Comparison of ENCODE assay signal across 20 cellular contexts in genomic region chr15:36498401-36498800, GRCh38.
A peak's percentile ranks its signal among the peaks of the same experiment; 100 is the strongest.
DNase-seq lines count a peak whose midpoint lies in the region; ATAC-seq, FAIRE-seq and TF ChIP-seq lines count a peak whose summit lies in the region.
"Had no signal": no experiment of that assay in that cellular context is flagged by ENCODE, and none has a peak within 500 bp of the region (broad histone marks: within the 10 kb centered on the region; RNA-seq: fewer than 3 reads in every experiment).

No MANE protein-coding gene starts in this region.

- no peak overlapping the region for H2BK5ac ChIP-seq in neuronal stem cell (ENCODE audit: low read length)

- no peak overlapping the region for H2BK15ac ChIP-seq in neuronal stem cell (ENCODE audit: low read length)

- H4K8ac ChIP-seq in neuronal stem cell (ENCODE audit: low read depth, low read length), result no peak overlapping the region

- H3K79me1 ChIP-seq in neuronal stem cell (ENCODE audit: low read depth, low read length), result no peaks in the 10 kb centered on the region

- H2BK120ac ChIP-seq in neuronal stem cell (ENCODE audit: low read depth, low read length), result no peak overlapping the region

- H3K4ac ChIP-seq in neuronal stem cell (ENCODE audit: low read length), result no peak overlapping the region

- H3K18ac ChIP-seq in neuronal stem cell (ENCODE audit: low read length), result no peak overlapping the region

- peak; percentile 24 for DNase-seq in adipocyte (ENCODE audit: low read depth)
- no peak for DNase-seq in endothelial cell of umbilical vein (ENCODE audit: low read depth, low spot score)
- no peak for DNase-seq in neuronal stem cell (ENCODE audit: low spot score)
- DNase-seq in activated T-cell treated with anti-CD3 and anti-CD28 coated beads, Interleukin-2, amount 50 U/mL, for 4 hours, result no peak
- no peak for DNase-seq in HEK293T (ENCODE audit: extremely low spot score)
- no peak for DNase-seq in activated CD4-positive, CD25-positive, alpha-beta regulatory T cell treated with anti-CD3 and anti-CD28 coated beads, Interleukin-2, amount 50 U/mL, for 72 hours
- DNase-seq in tibial nerve (ENCODE audit: low spot score in 2 of 2), result no peak
- DNase-seq: 8988T, GDM1, GM23248, KG1, NCI-H1436, NCI-H510A treated with DMSO at 0.1 percent for 48 hours, NCI-H82, Right ventricle myocardium superior had no signal

- no CpG with 5 or more reads among the region's 4 CpGs for WGBS in neuronal stem cell (ENCODE audit: extremely low coverage in 2 of 2, insufficient read length in 2 of 2, insufficient replicate concordance in 1 of 2), 2 donors
- 92 to 93% methylated on average over 4 of the region's 4 CpGs for WGBS in tibial nerve, 2 donors

- H3K14ac ChIP-seq in neuronal stem cell (ENCODE audit: low read length), result no peak overlapping the region

- H3K4me3 ChIP-seq in ACC112 (ENCODE audit: low read depth, low read length) (no peak overlapping the region), adipocyte (ENCODE audit: low read length) (no peak overlapping the region), endothelial cell of umbilical vein (replicated peaks in 1 of 3; ENCODE audit: insufficient read depth in 1 of 3, low read depth in 1 of 3, low read length in 3 of 3) (no peak overlapping the region), neuronal stem cell (ENCODE audit: low read length in 2 of 2) (no peak overlapping the region), tibial nerve (no peak overlapping the region)
- H3K4me3 ChIP-seq: BLaER1, GM12878, GM23248 had no signal

- no peaks in the 10 kb centered on the region for H3K9me3 Mint-ChIP-seq in activated T-cell treated with anti-CD3 and anti-CD28 coated beads, Interleukin-2, amount 50 U/mL, for 4 hours

- no peak overlapping the region for H2BK12ac ChIP-seq in neuronal stem cell (ENCODE audit: low read length)

- TF ChIP-seq POLR2A in endothelial cell of umbilical vein (IDR thresholded peaks at IDR 0.05; ENCODE audit: low read depth, low read length), result no peak
- TF ChIP-seq POLR2A in tibial nerve (IDR thresholded peaks at IDR 0.05), result no peak

- H4K20me1 ChIP-seq in endothelial cell of umbilical vein (replicated peaks; ENCODE audit: control insufficient read depth, extremely low read depth, insufficient read depth, low read length), result no peaks in the 10 kb centered on the region
- H4K20me1 ChIP-seq: BLaER1 had no signal

- CTCF ChIA-PET in endothelial cell of umbilical vein (lab: Charles Lee) (interaction anchor here (1.0 to 1.6 kb wide), 3 partner anchors 12 to 747 kb away, joined by 3 to 11 read pairs (median 4); no protein-coding TSS in a partner anchor), HEK293T (lab: Yijun Ruan, JAX) (no interaction called here)

- H3K23ac ChIP-seq in neuronal stem cell (ENCODE audit: low read depth, low read length, poor library complexity), result no peak overlapping the region

- H3K4me1 ChIP-seq in ACC112 (ENCODE audit: control insufficient read depth, insufficient read depth, low read length, unreplicated experiment), result peaks cover 12% of the 10 kb centered on the region
- H3K4me1 ChIP-seq in adipocyte (ENCODE audit: control insufficient read depth, insufficient read depth, low read length), result peaks cover 22% of the 10 kb centered on the region
- H3K4me1 ChIP-seq in endothelial cell of umbilical vein (ENCODE audit: control insufficient read depth, extremely low read depth, insufficient read depth, low read length), result peaks cover 4% of the 10 kb centered on the region
- peaks cover 0 to 12% of the 10 kb centered on the region in 2 donors for H3K4me1 ChIP-seq in neuronal stem cell (ENCODE audit: control insufficient read depth in 2 of 2, insufficient read depth in 1 of 2, low read depth in 1 of 2, low read length in 2 of 2)
- peaks cover 0 to 7% (median 0%) of the 10 kb centered on the region in 4 donors for H3K4me1 ChIP-seq in tibial nerve
- H3K4me1 ChIP-seq: BLaER1 had no signal

- no peak for TF ChIP-seq CTCF in endothelial cell of umbilical vein (IDR thresholded peaks at IDR 0.05; ENCODE audit: extremely low read depth in 1 of 2, insufficient read depth in 1 of 2, low read depth in 1 of 2, low read length in 2 of 2)
- TF ChIP-seq CTCF in tibial nerve (IDR thresholded peaks at IDR 0.05), result no peak

- H3K36me3 ChIP-seq in ACC112 (ENCODE audit: insufficient read depth, low read length) (no peaks in the 10 kb centered on the region), adipocyte (ENCODE audit: control insufficient read depth, insufficient read depth, low read length, severe bottlenecking) (no peaks in the 10 kb centered on the region), endothelial cell of umbilical vein (ENCODE audit: control insufficient read depth in 2 of 2, extremely low read depth in 1 of 2, insufficient read depth in 2 of 2, low read length in 2 of 2) (no peaks in the 10 kb centered on the region), neuronal stem cell (replicated peaks in 1 of 2; ENCODE audit: control insufficient read depth in 2 of 2, insufficient read depth in 2 of 2, low read length in 2 of 2) (no peaks in the 10 kb centered on the region), tibial nerve (no peaks in the 10 kb centered on the region)
- H3K36me3 ChIP-seq: BLaER1 had no signal

- peak overlapping the region; percentile 53 for H2AFZ ChIP-seq in ACC112 (ENCODE audit: low read length, unreplicated experiment)
- peak overlapping the region; percentile 66 for H2AFZ ChIP-seq in endothelial cell of umbilical vein (ENCODE audit: low read depth, low read length)
- H2AFZ ChIP-seq in neuronal stem cell (ENCODE audit: low read length), result peak overlapping the region; percentile 39

- H4K91ac ChIP-seq in neuronal stem cell (ENCODE audit: low read depth, low read length, poor library complexity), result no peak overlapping the region

- H3K27ac ChIP-seq in ACC112 (ENCODE audit: low read depth, low read length) (no peak overlapping the region), endothelial cell of umbilical vein (ENCODE audit: insufficient read depth, low read depth, low read length) (no peak overlapping the region), neuronal stem cell (replicated peaks; ENCODE audit: low read length) (no peak overlapping the region), tibial nerve (no peak overlapping the region)
- H3K27ac ChIP-seq: BLaER1, GM23248 had no signal

- no peak overlapping the region for H3K9ac ChIP-seq in adipocyte (ENCODE audit: low read length)
- no peak overlapping the region for H3K9ac ChIP-seq in endothelial cell of umbilical vein (replicated peaks; ENCODE audit: extremely low read depth, insufficient read depth, low read length)
- no peak overlapping the region for H3K9ac ChIP-seq in neuronal stem cell (ENCODE audit: low read depth, low read length, poor library complexity)
- H3K9ac ChIP-seq: BLaER1, GM23248 had no signal

- dilution Hi-C loops in endothelial cell of umbilical vein (cut with MboI; ENCODE audit: extremely low pct_ligation_motif_present, low sequenced_read_pairs), result no loop called here

- no peak for ATAC-seq in activated T-cell treated with anti-CD3 and anti-CD28 coated beads, Interleukin-2, amount 50 U/mL, for 4 hours
- ATAC-seq: GM12878 had no signal

- H3K27me3 ChIP-seq in ACC112 (ENCODE audit: insufficient read depth, low read length) (no peaks in the 10 kb centered on the region), adipocyte (replicated peaks; ENCODE audit: control insufficient read depth, insufficient read depth, low read length) (no peaks in the 10 kb centered on the region), endothelial cell of umbilical vein (ENCODE audit: control insufficient read depth in 2 of 2, insufficient read depth in 2 of 2, low read length in 2 of 2) (peaks cover 0 to 2% of the 10 kb centered on the region in 2 experiments), neuronal stem cell (ENCODE audit: control insufficient read depth in 3 of 3, insufficient read depth in 3 of 3, low read depth in 1 of 3, low read length in 3 of 3) (no peaks in the 10 kb centered on the region), tibial nerve (no peaks in the 10 kb centered on the region)
- H3K27me3 ChIP-seq: BLaER1 had no signal

- intact Hi-C loops in endothelial cell of umbilical vein (cut with micrococcal nuclease), result loop anchor here (5.0 kb wide), 1 partner anchor 1051 kb away; no protein-coding TSS in a partner anchor

- no peaks in the 10 kb centered on the region for H3K36me3 Mint-ChIP-seq in activated T-cell treated with anti-CD3 and anti-CD28 coated beads, Interleukin-2, amount 50 U/mL, for 4 hours (ENCODE audit: insufficient read depth)

- H2AK5ac ChIP-seq in neuronal stem cell (ENCODE audit: low read depth, low read length), result no peak overlapping the region

- H3K4me1 Mint-ChIP-seq in activated T-cell treated with anti-CD3 and anti-CD28 coated beads, Interleukin-2, amount 50 U/mL, for 4 hours (ENCODE audit: low read depth), result no peaks in the 10 kb centered on the region

- no peaks in the 10 kb centered on the region for H3K9me1 ChIP-seq in endothelial cell of umbilical vein (replicated peaks; ENCODE audit: control insufficient read depth, extremely low read depth, insufficient read depth, low read length)

- no peaks in the 10 kb centered on the region for H3K9me3 ChIP-seq in adipocyte (ENCODE audit: control insufficient read depth, low read length)
- no peaks in the 10 kb centered on the region for H3K9me3 ChIP-seq in endothelial cell of umbilical vein (replicated peaks; ENCODE audit: control insufficient read depth, insufficient read depth, low read length)
- no peaks in the 10 kb centered on the region for H3K9me3 ChIP-seq in neuronal stem cell (replicated peaks in 1 of 2; ENCODE audit: control insufficient read depth in 2 of 2, insufficient read depth in 1 of 2, low read depth in 1 of 2, low read length in 2 of 2)
- no peaks in the 10 kb centered on the region for H3K9me3 ChIP-seq in tibial nerve
- H3K9me3 ChIP-seq: BLaER1 had no signal

- H3K27me3 Mint-ChIP-seq in activated T-cell treated with anti-CD3 and anti-CD28 coated beads, Interleukin-2, amount 50 U/mL, for 4 hours (ENCODE audit: low read depth), result peaks cover 8% of the 10 kb centered on the region

- no peaks in the 10 kb centered on the region for H3K79me2 ChIP-seq in ACC112 (ENCODE audit: control insufficient read depth, insufficient read depth, low read length, unreplicated experiment)
- H3K79me2 ChIP-seq in endothelial cell of umbilical vein (ENCODE audit: control insufficient read depth, insufficient read depth, low read length), result no peaks in the 10 kb centered on the region

- TF ChIP-seq EP300 in tibial nerve (IDR thresholded peaks at IDR 0.05), result no peak

- FAIRE-seq in endothelial cell of umbilical vein (lab: Jason Lieb, UNC), result no peak
- FAIRE-seq: GM12878, GM18507, RCC 7860 had no signal

- POLR2A ChIA-PET in endothelial cell of umbilical vein (lab: Charles Lee) (no interaction called here), HEK293T (lab: Yijun Ruan, JAX) (no interaction called here)

- H3K4me2 ChIP-seq in endothelial cell of umbilical vein (ENCODE audit: insufficient read depth, low read length), result no peak overlapping the region
- no peak overlapping the region for H3K4me2 ChIP-seq in neuronal stem cell (ENCODE audit: insufficient read depth, low read length, poor library complexity, severe bottlenecking)
- H3K4me2 ChIP-seq: BLaER1 had no signal

- no TSS peak for BruUV-seq in endothelial cell of umbilical vein (replicated peaks; lab: Mats Ljungman, UMichigan)

- H3K4me3 Mint-ChIP-seq in activated T-cell treated with anti-CD3 and anti-CD28 coated beads, Interleukin-2, amount 50 U/mL, for 4 hours, result no peak overlapping the region

TF ChIP-seq in HEK293T, 16 proteins besides CTCF, POLR2A, EP300 and RAD21 (continues in another document):
- TF ChIP-seq L3MBTL2 (conservative IDR thresholded peaks at IDR 0.05) (no peak), HDGF (IDR thresholded peaks at IDR 0.05; ENCODE audit: borderline replicate concordance) (no peak)
